In the genomic region with DNA sequence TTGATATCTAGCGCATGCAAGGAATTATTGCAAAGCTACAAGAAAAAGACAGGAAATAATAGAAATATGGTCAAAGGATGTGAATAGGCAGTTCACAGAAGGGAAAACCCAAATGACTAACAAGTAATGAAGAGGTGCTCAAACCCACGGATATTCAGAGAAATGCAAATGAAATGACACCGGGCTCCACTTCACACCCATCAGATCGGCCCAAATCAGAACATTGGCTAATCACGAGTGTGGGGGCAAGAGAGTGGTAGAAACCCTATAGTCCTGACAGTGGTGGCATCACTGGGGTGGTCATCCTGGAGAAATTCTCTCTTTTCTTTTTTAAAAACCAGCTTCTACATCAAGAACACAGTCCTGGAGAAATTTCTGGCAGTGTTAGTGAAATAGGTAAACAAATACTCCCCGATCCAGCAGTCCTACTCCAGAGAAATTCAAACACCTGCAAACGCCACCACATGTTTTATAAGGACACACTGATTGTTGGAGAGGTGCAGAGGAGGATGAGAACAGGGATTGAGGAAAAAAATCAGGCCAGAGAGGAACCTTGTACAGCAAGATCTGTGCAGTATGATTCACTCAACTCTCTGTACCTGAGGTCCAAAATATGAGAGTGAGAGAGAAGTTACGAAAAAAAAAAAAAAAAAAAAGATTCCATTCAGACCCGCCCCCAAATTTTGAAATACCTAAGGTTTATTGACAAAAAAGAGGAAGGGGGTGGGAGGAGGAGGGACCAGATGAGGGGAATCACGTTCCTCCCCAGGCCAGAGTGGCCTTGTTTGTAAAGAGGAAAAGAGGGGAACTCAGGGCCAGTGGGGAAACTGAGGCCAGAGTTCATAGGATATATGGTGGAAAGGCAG, we compare ENCODE assay signal across 10 cellular contexts. TPM values are rescaled to one million over a fixed set of nuclear protein-coding genes. Genes with fewer than 3 reads are reported as not detected.
DNase-seq lines count a peak whose midpoint lies in the region; TF ChIP-seq lines count a peak whose summit lies in the region.
"Had no signal": no experiment of that assay in that cellular context is flagged by ENCODE, and none has a peak within 500 bp of the region (broad histone marks: within the 10 kb centered on the region; RNA-seq: fewer than 3 reads in every experiment).

No MANE protein-coding gene starts in this region.

- H4K12ac ChIP-seq in trophoblast cell (ENCODE audit: low read depth, low read length), result no peak overlapping the region

- H3K18ac ChIP-seq in trophoblast cell (ENCODE audit: low read length), result no peak overlapping the region

- H3K4me1 ChIP-seq in Loucy (ENCODE audit: insufficient read depth, low read length, poor library complexity, severe bottlenecking), result peaks cover 60% of the 10 kb centered on the region
- H3K4me1 ChIP-seq in trophoblast cell (ENCODE audit: control insufficient read depth in 1 of 2, insufficient read depth in 2 of 2, low read length in 2 of 2), result peaks cover 19 to 29% of the 10 kb centered on the region in 2 experiments
- peaks cover 14% of the 10 kb centered on the region for H3K4me1 ChIP-seq in testis

- no peaks in the 10 kb centered on the region for H3K9me3 ChIP-seq in Loucy (ENCODE audit: insufficient read depth, low read depth, low read length)
- peaks cover 5% of the 10 kb centered on the region for H3K9me3 ChIP-seq in trophoblast cell (ENCODE audit: insufficient read depth, low read depth, low read length)
- no peaks in the 10 kb centered on the region for H3K9me3 ChIP-seq in testis
- H3K9me3 ChIP-seq: tibial nerve had no signal

- no peak for TF ChIP-seq CTCF in Loucy (conservative IDR thresholded peaks at IDR 0.05; ENCODE audit: low read length)
- TF ChIP-seq CTCF in testis (IDR thresholded peaks at IDR 0.05), result no peak

- no peak overlapping the region for H3K4ac ChIP-seq in trophoblast cell (ENCODE audit: low read depth, low read length)

- H3K27ac ChIP-seq in trophoblast cell (ENCODE audit: low read depth, low read length), result no peak overlapping the region
- H3K27ac ChIP-seq in testis, result no peak overlapping the region

- intact Hi-C loops in testis (cut with DNase I; ENCODE audit: low total_unique reads), result no loop called here

- H3K27me3 ChIP-seq in Loucy (ENCODE audit: insufficient read depth, low read length, poor library complexity, severe bottlenecking), result no peaks in the 10 kb centered on the region
- no peaks in the 10 kb centered on the region for H3K27me3 ChIP-seq in trophoblast cell (ENCODE audit: insufficient read depth, low read length)
- no peaks in the 10 kb centered on the region for H3K27me3 ChIP-seq in testis
- H3K27me3 ChIP-seq: tibial nerve had no signal

- WGBS in trophoblast cell (ENCODE audit: extremely low coverage, insufficient coverage, insufficient read length), result no CpG with 5 or more reads among the region's 10 CpGs
- 74 to 76% methylated on average over 10 of the region's 10 CpGs for WGBS in testis, 2 donors

- H2BK12ac ChIP-seq in trophoblast cell (ENCODE audit: low read length), result no peak overlapping the region

- no peaks in the 10 kb centered on the region for H3K36me3 Mint-ChIP-seq in activated naive CD4-positive, alpha-beta T cell treated with anti-CD3 and anti-CD28 coated beads, Interleukin-2, amount 50 U/mL, for 24 hours

- peaks cover 81% of the 10 kb centered on the region for H3K4me1 Mint-ChIP-seq in activated naive CD4-positive, alpha-beta T cell treated with anti-CD3 and anti-CD28 coated beads, Interleukin-2, amount 50 U/mL, for 24 hours

- H3K4me2 ChIP-seq in Loucy (ENCODE audit: low read depth, low read length, poor library complexity, severe bottlenecking) (peak overlapping the region; percentile 36), trophoblast cell (ENCODE audit: low read length) (no peak overlapping the region)

- DNase-seq in activated CD4-positive, alpha-beta T cell treated with anti-CD3 and anti-CD28 coated beads for 48 hours, result peak; percentile 59
- DNase-seq in activated CD4-positive, alpha-beta T cell treated with anti-CD3 and anti-CD28 coated beads, Interleukin-2, amount 50 U/mL, for 1 hour, result no peak
- DNase-seq in trophoblast cell (peak in 1 of 2 donors; percentile 47), testis (no peak), DMS53 (lab: John Stamatoyannopoulos, UW) (no peak), 8988T (no peak)

- H3K9me2 ChIP-seq in Loucy (replicated peaks; ENCODE audit: low read depth, low read length), result no peaks in the 10 kb centered on the region

- no peak overlapping the region for H4K8ac ChIP-seq in trophoblast cell (ENCODE audit: low read depth, low read length)

- no peaks in the 10 kb centered on the region for H3K9me3 Mint-ChIP-seq in activated naive CD4-positive, alpha-beta T cell treated with anti-CD3 and anti-CD28 coated beads, Interleukin-2, amount 50 U/mL, for 24 hours

- H2AK5ac ChIP-seq in trophoblast cell (ENCODE audit: low read length), result no peak overlapping the region

- H2BK120ac ChIP-seq in trophoblast cell (ENCODE audit: insufficient read depth, low read length, poor library complexity), result no peak overlapping the region

- H3K9ac ChIP-seq in Loucy (ENCODE audit: low read depth, low read length, poor library complexity, severe bottlenecking) (peak overlapping the region; percentile 26), trophoblast cell (ENCODE audit: low read length) (no peak overlapping the region)

- H3K4me3 ChIP-seq in Loucy (ENCODE audit: low read length, poor library complexity, severe bottlenecking) (no peak overlapping the region), trophoblast cell (ENCODE audit: low read depth, low read length) (no peak overlapping the region), testis (no peak overlapping the region)
- H3K4me3 ChIP-seq: tibial nerve had no signal

- H3K14ac ChIP-seq in trophoblast cell (ENCODE audit: low read length), result peak overlapping the region; percentile 30

- peak overlapping the region; percentile 99 for H3K27ac Mint-ChIP-seq in activated naive CD4-positive, alpha-beta T cell treated with anti-CD3 and anti-CD28 coated beads, Interleukin-2, amount 50 U/mL, for 24 hours

- no peaks in the 10 kb centered on the region for H3K36me3 ChIP-seq in Loucy (ENCODE audit: insufficient read depth, low read length)
- H3K36me3 ChIP-seq in trophoblast cell (ENCODE audit: control insufficient read depth in 1 of 2, insufficient read depth in 2 of 2, low read length in 2 of 2), result no peaks in the 10 kb centered on the region
- H3K36me3 ChIP-seq in testis (ENCODE audit: low read depth, missing control alignments), result no peaks in the 10 kb centered on the region
- H3K36me3 ChIP-seq: tibial nerve had no signal

- H4K20me1 ChIP-seq in Loucy (ENCODE audit: insufficient read depth, low read length, poor library complexity, severe bottlenecking), result no peaks in the 10 kb centered on the region

- H3K79me1 ChIP-seq in trophoblast cell (ENCODE audit: low read length), result peaks cover 16% of the 10 kb centered on the region

- no peaks in the 10 kb centered on the region for H3F3A ChIP-seq in Loucy (ENCODE audit: low read depth)

- peak overlapping the region; percentile 57 for H4K91ac ChIP-seq in trophoblast cell (ENCODE audit: low read depth, low read length)

- no peak for TF ChIP-seq POLR2A in testis (IDR thresholded peaks at IDR 0.05)

- no peak overlapping the region for H2AFZ ChIP-seq in Loucy (ENCODE audit: low read length)
- no peak overlapping the region for H2AFZ ChIP-seq in trophoblast cell (ENCODE audit: insufficient read depth, low read length, poor library complexity)

- H3K4me3 Mint-ChIP-seq in activated naive CD4-positive, alpha-beta T cell treated with anti-CD3 and anti-CD28 coated beads, Interleukin-2, amount 50 U/mL, for 24 hours, result peak overlapping the region; percentile 87

- no peak overlapping the region for H3K23ac ChIP-seq in trophoblast cell (ENCODE audit: low read length)

- H3K79me2 ChIP-seq in Loucy (ENCODE audit: insufficient read depth, low read length), result no peaks in the 10 kb centered on the region
- peaks cover 1% of the 10 kb centered on the region for H3K79me2 ChIP-seq in trophoblast cell (ENCODE audit: control insufficient read depth, insufficient read depth, low read length, poor library complexity)

- no peak overlapping the region for H2BK5ac ChIP-seq in trophoblast cell (ENCODE audit: low read depth, low read length, poor library complexity)

- no peaks in the 10 kb centered on the region for H3K27me3 Mint-ChIP-seq in activated naive CD4-positive, alpha-beta T cell treated with anti-CD3 and anti-CD28 coated beads, Interleukin-2, amount 50 U/mL, for 24 hours

RNA-seq across cellular contexts. Expression of a gene that starts 9.2 kb away (rescaled TPM):
- polyA plus RNA-seq in trophoblast cell (2013), result 239 and 247 TPM in 2 replicates
- total RNA-seq in testis, result 1 to 10 TPM; 7.7 to 8.0 TPM
- 10.6 TPM for polyA plus RNA-seq in testis (ENCODE audit: insufficient read depth, low read depth, low replicate concordance)
- total RNA-seq: RPMI7951 had no signal
